In genomic region chr5:140694276-140694675, GRCh38 we compare ENCODE assay signal across 20 cellular contexts.
"Had no signal": no experiment of that assay in that cellular context is flagged by ENCODE, and none has a peak within 500 bp of the region (broad histone marks: within the 10 kb centered on the region; RNA-seq: fewer than 3 reads in every experiment).

No MANE protein-coding gene starts in this region.

- DNase-seq: activated CD4-positive, alpha-beta T cell treated with anti-CD3 and anti-CD28 coated beads for 1 hour; activated CD4-positive, alpha-beta T cell treated with anti-CD3 and anti-CD28 coated beads, Interleukin-2, amount 50 U/mL, for 1 hour; activated CD8-positive, alpha-beta T cell treated with anti-CD3 and anti-CD28 coated beads, Interleukin-2, amount 10 ng/mL, durations not matched to agents 7 days and 5 days; activated naive CD4-positive, alpha-beta T cell treated with Interleukin-2 at 50 U/mL for 16 hours; activated T-cell treated with anti-CD3 and anti-CD28 coated beads, Interleukin-2, amount 50 U/mL, for 1 hour; body of pancreas; central memory CD4-positive, alpha-beta T cell; dorsolateral prefrontal cortex; heart right ventricle; left colon; posterior cingulate gyrus; stimulated activated CD4-positive, alpha-beta T cell treated with anti-CD3 and anti-CD28 coated beads, Interleukin-15, amount 100 ng/mL, for 24 hours; T-cell; transverse colon; uterus had no signal

- H3K27me3 Mint-ChIP-seq: memory B cell; stimulated activated memory B cell treated with anti-CD40 and anti-IgM and Interleukin-4, amounts not matched to agents 10 μg/mL and 1 μg/mL and 100 μg/mL, for 72 hours; T-cell had no signal

- H3K4me1 ChIP-seq: neural progenitor cell had no signal

- H3K27me3 ChIP-seq: body of pancreas, dorsolateral prefrontal cortex, esophagus muscularis mucosa, heart right ventricle, neural progenitor cell, transverse colon, uterus had no signal

- H3K4me3 ChIP-seq: body of pancreas, dorsolateral prefrontal cortex, esophagus muscularis mucosa, heart right ventricle, neural progenitor cell, smooth muscle cell, transverse colon, uterus had no signal

- H3K27ac ChIP-seq: body of pancreas, dorsolateral prefrontal cortex, esophagus muscularis mucosa, neural progenitor cell, transverse colon, uterus had no signal

- H3K36me3 ChIP-seq: neural progenitor cell, uterus had no signal

- H3K9me3 ChIP-seq: body of pancreas, esophagus muscularis mucosa, heart right ventricle, transverse colon, uterus had no signal

- H3K4me3 Mint-ChIP-seq: activated CD8-positive, alpha-beta T cell treated with anti-CD3 and anti-CD28 coated beads, Interleukin-2, amount 10 ng/mL, durations not matched to agents 7 days and 5 days; memory B cell; neural progenitor cell; stimulated activated memory B cell treated with anti-CD40 and anti-IgM and Interleukin-4, amounts not matched to agents 10 μg/mL and 1 μg/mL and 100 μg/mL, for 72 hours; T-cell had no signal

- H3K9me3 Mint-ChIP-seq: memory B cell; neural progenitor cell; stimulated activated memory B cell treated with anti-CD40 and anti-IgM and Interleukin-4, amounts not matched to agents 10 μg/mL and 1 μg/mL and 100 μg/mL, for 72 hours; T-cell had no signal

- H3K27ac Mint-ChIP-seq: activated CD8-positive, alpha-beta T cell treated with anti-CD3 and anti-CD28 coated beads, Interleukin-2, amount 10 ng/mL, durations not matched to agents 7 days and 5 days; neural progenitor cell; stimulated activated memory B cell treated with anti-CD40 and anti-IgM and Interleukin-4, amounts not matched to agents 10 μg/mL and 1 μg/mL and 100 μg/mL, for 72 hours; T-cell had no signal
